ENCODE assay signal across 1 cellular context in genomic region chr1:154961497-154962237, GRCh38.
TF ChIP-seq lines count a peak whose summit lies in the region.

Gene PYGO2, minus strand, starts transcription at chr1:154961782. Its CDS starts 206 bp downstream, at chr1:154961576.

TF ChIP-seq in HepG2, 621 proteins besides CTCF, POLR2A, EP300 and RAD21 (continued from another document and continues in another):
- TF ChIP-seq ATF2 (CRISPR knock-in tag; IDR thresholded peaks at IDR 0.05) = no peak; the same call in 1 of the 2 replicates
- TF ChIP-seq SOX6 (IDR thresholded peaks at IDR 0.05) = no peak
- 0 out of 2 replicates have a peak, but pooled peaks have one; percentile 40 for TF ChIP-seq SOX6 (CRISPR knock-in tag; IDR thresholded peaks at IDR 0.05)
- no peak for TF ChIP-seq KLF15 (CRISPR knock-in tag; IDR thresholded peaks at IDR 0.05; ENCODE audit: borderline replicate concordance)
- TF ChIP-seq MIER3 (CRISPR knock-in tag; IDR thresholded peaks at IDR 0.05; ENCODE audit: borderline replicate concordance) = 0 out of 2 replicates have a peak, but pooled peaks have one; percentile 34
- TF ChIP-seq GATAD1 (CRISPR knock-in tag; IDR thresholded peaks at IDR 0.05) = peak; percentile 83
- 0 out of 2 replicates have a peak, but pooled peaks have one; percentile 38 for TF ChIP-seq RFXANK (CRISPR knock-in tag; IDR thresholded peaks at IDR 0.05)
- TF ChIP-seq CCDC6 (CRISPR knock-in tag; IDR thresholded peaks at IDR 0.05) = peak; percentile 93
- peak; percentile 41; the same call in 1 of the 2 replicates for TF ChIP-seq ZNF770 (CRISPR knock-in tag; IDR thresholded peaks at IDR 0.05)
- no peak; the same call in 1 of the 2 replicates for TF ChIP-seq ZFP41 (CRISPR knock-in tag; IDR thresholded peaks at IDR 0.05; ENCODE audit: borderline replicate concordance)
- TF ChIP-seq ZBTB21 (CRISPR knock-in tag; IDR thresholded peaks at IDR 0.05) = no peak
- no peak for TF ChIP-seq TRAFD1 (CRISPR knock-in tag; IDR thresholded peaks at IDR 0.05; ENCODE audit: borderline replicate concordance)
- peak; percentile 57 for TF ChIP-seq IKZF5 (CRISPR knock-in tag; IDR thresholded peaks at IDR 0.05)
- no peak for TF ChIP-seq DNMT3B (CRISPR knock-in tag; conservative IDR thresholded peaks at IDR 0.05)
- TF ChIP-seq GATAD2A (CRISPR knock-in tag; IDR thresholded peaks at IDR 0.05) = peak; percentile 43; the same call in 1 of the 2 replicates
- TF ChIP-seq ZBTB2 (CRISPR knock-in tag; IDR thresholded peaks at IDR 0.05; ENCODE audit: low read depth) = peak; percentile 98
- no peak for TF ChIP-seq TBL1XR1 (IDR thresholded peaks at IDR 0.05; ENCODE audit: borderline replicate concordance, low read length, partially characterized antibody)
- TF ChIP-seq PHF20 (CRISPR knock-in tag; IDR thresholded peaks at IDR 0.05) = peak; percentile 73
- peak; percentile 81; the same call in 1 of the 2 replicates for TF ChIP-seq NR1H2 (CRISPR knock-in tag; IDR thresholded peaks at IDR 0.05; ENCODE audit: borderline replicate concordance, low read depth)
- TF ChIP-seq SP2 (CRISPR knock-in tag; IDR thresholded peaks at IDR 0.05) = peak; percentile 71
- peak; percentile 56; the same call in 1 of the 2 replicates for TF ChIP-seq JUND (CRISPR knock-in tag; IDR thresholded peaks at IDR 0.05)
- TF ChIP-seq FOXP4 (CRISPR knock-in tag; IDR thresholded peaks at IDR 0.05) = peak; percentile 53; the same call in 1 of the 2 replicates
- TF ChIP-seq ZNF83 (CRISPR knock-in tag; IDR thresholded peaks at IDR 0.05; ENCODE audit: borderline replicate concordance) = 0 out of 2 replicates have a peak, but pooled peaks have one; percentile 51
- TF ChIP-seq THAP7 (CRISPR knock-in tag; IDR thresholded peaks at IDR 0.05) = peak; percentile 64; the same call in 1 of the 2 replicates
- TF ChIP-seq HOXA9 (CRISPR knock-in tag; IDR thresholded peaks at IDR 0.05; ENCODE audit: borderline replicate concordance) = peak; percentile 21; the same call in 1 of the 2 replicates
- TF ChIP-seq ZSCAN25 (CRISPR knock-in tag; IDR thresholded peaks at IDR 0.05) = 0 out of 2 replicates have a peak, but pooled peaks have one; percentile 24
- TF ChIP-seq ZNF672 (CRISPR knock-in tag; IDR thresholded peaks at IDR 0.05) = 0 out of 2 replicates have a peak, but pooled peaks have one; percentile 4
- TF ChIP-seq BRF2 (CRISPR knock-in tag; IDR thresholded peaks at IDR 0.05) = peak; percentile 85; the same call in 1 of the 2 replicates
- TF ChIP-seq ZNF331 (CRISPR knock-in tag; IDR thresholded peaks at IDR 0.05) = peak; percentile 46; the same call in 1 of the 2 replicates
- no peak; the same call in 1 of the 2 replicates for TF ChIP-seq ZNF629 (CRISPR knock-in tag; conservative IDR thresholded peaks at IDR 0.05)
- TF ChIP-seq SMAD3 (CRISPR knock-in tag; IDR thresholded peaks at IDR 0.05) = no peak
- 0 out of 2 replicates have a peak, but pooled peaks have one; percentile 66 for TF ChIP-seq AKNA (CRISPR knock-in tag; IDR thresholded peaks at IDR 0.05; ENCODE audit: borderline replicate concordance)
- peak; percentile 79 for TF ChIP-seq POGK (CRISPR knock-in tag; conservative IDR thresholded peaks at IDR 0.05)
- TF ChIP-seq PBX2 (CRISPR knock-in tag; IDR thresholded peaks at IDR 0.05) = no peak
- TF ChIP-seq NR2F1 (CRISPR knock-in tag; IDR thresholded peaks at IDR 0.05) = 0 out of 4 replicates have a peak, but pooled peaks of 1 of the 2 experiments have one; percentile 3
- peak; percentile 46; the same call in 1 of the 2 replicates for TF ChIP-seq NCOA1 (CRISPR knock-in tag; IDR thresholded peaks at IDR 0.05)
- 0 out of 2 replicates have a peak, but pooled peaks have one; percentile 23 for TF ChIP-seq SRF (IDR thresholded peaks at IDR 0.05; ENCODE audit: low read depth, low read length)
